ENCODE assay signal across 1 cellular context in the genomic region with DNA sequence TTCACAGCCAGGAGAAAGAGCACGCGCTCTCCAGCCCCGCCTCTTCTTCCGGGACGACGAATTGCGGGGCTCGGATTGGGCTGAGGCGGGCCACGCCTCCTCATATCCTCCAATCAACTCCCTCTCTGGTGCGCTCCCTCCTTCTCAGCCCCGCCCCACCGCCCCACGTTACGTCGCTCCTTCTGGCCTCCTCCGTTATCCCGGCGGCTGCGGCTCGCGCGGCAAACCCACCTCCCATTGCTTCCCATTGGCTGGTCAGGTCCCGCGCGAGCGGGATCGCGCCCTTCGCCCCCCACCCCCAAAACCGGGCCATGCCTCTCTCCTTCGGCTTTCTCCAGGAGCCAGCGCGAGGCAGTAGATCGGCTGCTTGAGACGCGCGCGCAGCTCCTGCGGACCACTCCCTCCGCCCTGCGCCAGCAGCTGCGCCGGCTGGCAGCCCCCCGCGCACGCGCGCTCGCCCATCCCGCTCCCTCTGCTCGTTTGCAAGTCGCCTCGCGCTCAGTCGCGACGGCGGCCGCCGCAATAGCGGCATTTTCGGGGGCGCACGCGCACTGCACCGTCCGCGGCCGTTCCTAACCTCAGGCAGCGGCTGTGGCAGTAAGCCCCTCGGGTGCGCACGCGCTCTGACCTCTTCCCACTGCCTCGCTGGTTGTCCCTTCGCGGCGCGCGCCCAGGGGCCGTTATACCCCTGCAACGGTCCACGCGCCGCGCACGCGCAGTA.
TF ChIP-seq lines count a peak whose summit lies in the region.

No MANE protein-coding gene starts in this region.

TF ChIP-seq in K562, 482 proteins besides CTCF, POLR2A, EP300 and RAD21 (continued from another document and continues in another):
- TF ChIP-seq, protein P1, sequence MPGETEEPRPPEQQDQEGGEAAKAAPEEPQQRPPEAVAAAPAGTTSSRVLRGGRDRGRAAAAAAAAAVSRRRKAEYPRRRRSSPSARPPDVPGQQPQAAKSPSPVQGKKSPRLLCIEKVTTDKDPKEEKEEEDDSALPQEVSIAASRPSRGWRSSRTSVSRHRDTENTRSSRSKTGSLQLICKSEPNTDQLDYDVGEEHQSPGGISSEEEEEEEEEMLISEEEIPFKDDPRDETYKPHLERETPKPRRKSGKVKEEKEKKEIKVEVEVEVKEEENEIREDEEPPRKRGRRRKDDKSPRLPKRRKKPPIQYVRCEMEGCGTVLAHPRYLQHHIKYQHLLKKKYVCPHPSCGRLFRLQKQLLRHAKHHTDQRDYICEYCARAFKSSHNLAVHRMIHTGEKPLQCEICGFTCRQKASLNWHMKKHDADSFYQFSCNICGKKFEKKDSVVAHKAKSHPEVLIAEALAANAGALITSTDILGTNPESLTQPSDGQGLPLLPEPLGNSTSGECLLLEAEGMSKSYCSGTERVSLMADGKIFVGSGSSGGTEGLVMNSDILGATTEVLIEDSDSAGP (CRISPR knock-in tag; IDR thresholded peaks at IDR 0.05): no peak; the same call in 1 of the 2 replicates
- TF ChIP-seq, protein P2, sequence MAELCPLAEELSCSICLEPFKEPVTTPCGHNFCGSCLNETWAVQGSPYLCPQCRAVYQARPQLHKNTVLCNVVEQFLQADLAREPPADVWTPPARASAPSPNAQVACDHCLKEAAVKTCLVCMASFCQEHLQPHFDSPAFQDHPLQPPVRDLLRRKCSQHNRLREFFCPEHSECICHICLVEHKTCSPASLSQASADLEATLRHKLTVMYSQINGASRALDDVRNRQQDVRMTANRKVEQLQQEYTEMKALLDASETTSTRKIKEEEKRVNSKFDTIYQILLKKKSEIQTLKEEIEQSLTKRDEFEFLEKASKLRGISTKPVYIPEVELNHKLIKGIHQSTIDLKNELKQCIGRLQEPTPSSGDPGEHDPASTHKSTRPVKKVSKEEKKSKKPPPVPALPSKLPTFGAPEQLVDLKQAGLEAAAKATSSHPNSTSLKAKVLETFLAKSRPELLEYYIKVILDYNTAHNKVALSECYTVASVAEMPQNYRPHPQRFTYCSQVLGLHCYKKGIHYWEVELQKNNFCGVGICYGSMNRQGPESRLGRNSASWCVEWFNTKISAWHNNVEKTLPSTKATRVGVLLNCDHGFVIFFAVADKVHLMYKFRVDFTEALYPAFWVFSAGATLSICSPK (IDR thresholded peaks at IDR 0.05; ENCODE audit: borderline replicate concordance): no peak
- TF ChIP-seq PURB (CRISPR knock-in tag; IDR thresholded peaks at IDR 0.05; ENCODE audit: low read depth) (no peak), MCM2 (IDR thresholded peaks at IDR 0.05; ENCODE audit: low read depth) (no peak), ETS2 (tag; IDR thresholded peaks at IDR 0.05; ENCODE audit: borderline replicate concordance, poor library complexity, severe bottlenecking) (no peak), SRSF7 (optimal IDR thresholded peaks at IDR 0.05; ENCODE audit: low read depth, low read length) (no peak), TAF7 (tag; IDR thresholded peaks at IDR 0.05) (no peak), DPF2 (IDR thresholded peaks at IDR 0.05) (no peak; the same call in 1 of the 2 replicates), TCF3 (CRISPR knock-in tag; IDR thresholded peaks at IDR 0.05) (peak; percentile 27; the same call in 1 of the 2 replicates), MBD2 (IDR thresholded peaks at IDR 0.05; ENCODE audit: borderline replicate concordance, low read depth) (no peak; the same call in 1 of the 2 replicates), FOXA1 (IDR thresholded peaks at IDR 0.05; ENCODE audit: borderline replicate concordance) (no peak), FIP1L1 (IDR thresholded peaks at IDR 0.05; ENCODE audit: low read depth, low read length, poor library complexity, severe bottlenecking) (peak; percentile 94), CXXC5 (CRISPR knock-in tag; IDR thresholded peaks at IDR 0.05) (peak; percentile 86), HDAC2 (IDR thresholded peaks at IDR 0.05) (no peak; the same call in 1 of the 2 replicates), CBX5 (IDR thresholded peaks at IDR 0.05; ENCODE audit: borderline replicate concordance, low read depth) (no peak), DMBX1 (CRISPR knock-in tag; IDR thresholded peaks at IDR 0.05; ENCODE audit: borderline replicate concordance) (peak; percentile 44), CBFB (CRISPR knock-in tag; IDR thresholded peaks at IDR 0.05) (peak; percentile 82; the same call in 1 of the 2 replicates), PHF21A (IDR thresholded peaks at IDR 0.05; ENCODE audit: borderline replicate concordance, low read depth) (no peak; the same call in 1 of the 2 replicates), ZNF263 (CRISPR knock-in tag; IDR thresholded peaks at IDR 0.05; ENCODE audit: borderline replicate concordance) (peak; percentile 17; the same call in 1 of the 2 replicates), POLR3G (IDR thresholded peaks at IDR 0.05; ENCODE audit: extremely low read depth, insufficient read length, insufficient replicate concordance) (no peak)
- TF ChIP-seq, protein P3, sequence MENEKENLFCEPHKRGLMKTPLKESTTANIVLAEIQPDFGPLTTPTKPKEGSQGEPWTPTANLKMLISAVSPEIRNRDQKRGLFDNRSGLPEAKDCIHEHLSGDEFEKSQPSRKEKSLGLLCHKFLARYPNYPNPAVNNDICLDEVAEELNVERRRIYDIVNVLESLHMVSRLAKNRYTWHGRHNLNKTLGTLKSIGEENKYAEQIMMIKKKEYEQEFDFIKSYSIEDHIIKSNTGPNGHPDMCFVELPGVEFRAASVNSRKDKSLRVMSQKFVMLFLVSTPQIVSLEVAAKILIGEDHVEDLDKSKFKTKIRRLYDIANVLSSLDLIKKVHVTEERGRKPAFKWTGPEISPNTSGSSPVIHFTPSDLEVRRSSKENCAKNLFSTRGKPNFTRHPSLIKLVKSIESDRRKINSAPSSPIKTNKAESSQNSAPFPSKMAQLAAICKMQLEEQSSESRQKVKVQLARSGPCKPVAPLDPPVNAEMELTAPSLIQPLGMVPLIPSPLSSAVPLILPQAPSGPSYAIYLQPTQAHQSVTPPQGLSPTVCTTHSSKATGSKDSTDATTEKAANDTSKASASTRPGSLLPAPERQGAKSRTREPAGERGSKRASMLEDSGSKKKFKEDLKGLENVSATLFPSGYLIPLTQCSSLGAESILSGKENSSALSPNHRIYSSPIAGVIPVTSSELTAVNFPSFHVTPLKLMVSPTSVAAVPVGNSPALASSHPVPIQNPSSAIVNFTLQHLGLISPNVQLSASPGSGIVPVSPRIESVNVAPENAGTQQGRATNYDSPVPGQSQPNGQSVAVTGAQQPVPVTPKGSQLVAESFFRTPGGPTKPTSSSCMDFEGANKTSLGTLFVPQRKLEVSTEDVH (IDR thresholded peaks at IDR 0.05; ENCODE audit: low read depth, partially characterized antibody): peak; percentile 73
- TF ChIP-seq, protein P4, sequence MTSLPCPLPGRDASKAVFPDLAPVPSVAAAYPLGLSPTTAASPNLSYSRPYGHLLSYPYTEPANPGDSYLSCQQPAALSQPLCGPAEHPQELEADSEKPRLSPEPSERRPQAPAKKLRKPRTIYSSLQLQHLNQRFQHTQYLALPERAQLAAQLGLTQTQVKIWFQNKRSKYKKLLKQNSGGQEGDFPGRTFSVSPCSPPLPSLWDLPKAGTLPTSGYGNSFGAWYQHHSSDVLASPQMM (CRISPR knock-in tag; IDR thresholded peaks at IDR 0.05): no peak
- TF ChIP-seq, protein P5, sequence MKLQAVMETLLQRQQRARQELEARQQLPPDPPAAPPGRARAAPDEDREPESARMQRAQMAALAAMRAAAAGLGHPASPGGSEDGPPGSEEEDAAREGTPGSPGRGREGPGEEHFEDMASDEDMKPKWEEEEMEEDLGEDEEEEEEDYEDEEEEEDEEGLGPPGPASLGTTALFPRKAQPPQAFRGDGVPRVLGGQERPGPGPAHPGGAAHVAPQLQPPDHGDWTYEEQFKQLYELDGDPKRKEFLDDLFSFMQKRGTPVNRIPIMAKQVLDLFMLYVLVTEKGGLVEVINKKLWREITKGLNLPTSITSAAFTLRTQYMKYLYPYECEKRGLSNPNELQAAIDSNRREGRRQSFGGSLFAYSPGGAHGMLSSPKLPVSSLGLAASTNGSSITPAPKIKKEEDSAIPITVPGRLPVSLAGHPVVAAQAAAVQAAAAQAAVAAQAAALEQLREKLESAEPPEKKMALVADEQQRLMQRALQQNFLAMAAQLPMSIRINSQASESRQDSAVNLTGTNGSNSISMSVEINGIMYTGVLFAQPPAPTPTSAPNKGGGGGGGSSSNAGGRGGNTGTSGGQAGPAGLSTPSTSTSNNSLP (IDR thresholded peaks at IDR 0.05; ENCODE audit: borderline replicate concordance, low read depth, low read length): no peak
- TF ChIP-seq, protein P6, sequence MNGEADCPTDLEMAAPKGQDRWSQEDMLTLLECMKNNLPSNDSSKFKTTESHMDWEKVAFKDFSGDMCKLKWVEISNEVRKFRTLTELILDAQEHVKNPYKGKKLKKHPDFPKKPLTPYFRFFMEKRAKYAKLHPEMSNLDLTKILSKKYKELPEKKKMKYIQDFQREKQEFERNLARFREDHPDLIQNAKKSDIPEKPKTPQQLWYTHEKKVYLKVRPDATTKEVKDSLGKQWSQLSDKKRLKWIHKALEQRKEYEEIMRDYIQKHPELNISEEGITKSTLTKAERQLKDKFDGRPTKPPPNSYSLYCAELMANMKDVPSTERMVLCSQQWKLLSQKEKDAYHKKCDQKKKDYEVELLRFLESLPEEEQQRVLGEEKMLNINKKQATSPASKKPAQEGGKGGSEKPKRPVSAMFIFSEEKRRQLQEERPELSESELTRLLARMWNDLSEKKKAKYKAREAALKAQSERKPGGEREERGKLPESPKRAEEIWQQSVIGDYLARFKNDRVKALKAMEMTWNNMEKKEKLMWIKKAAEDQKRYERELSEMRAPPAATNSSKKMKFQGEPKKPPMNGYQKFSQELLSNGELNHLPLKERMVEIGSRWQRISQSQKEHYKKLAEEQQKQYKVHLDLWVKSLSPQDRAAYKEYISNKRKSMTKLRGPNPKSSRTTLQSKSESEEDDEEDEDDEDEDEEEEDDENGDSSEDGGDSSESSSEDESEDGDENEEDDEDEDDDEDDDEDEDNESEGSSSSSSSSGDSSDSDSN (IDR thresholded peaks at IDR 0.05; ENCODE audit: borderline replicate concordance in 1 of 2, low read depth in 2 of 2, low read length in 2 of 2): 0 out of 4 replicates have a peak, but pooled peaks of 1 of the 2 experiments have one; percentile 21
- TF ChIP-seq, protein P7, sequence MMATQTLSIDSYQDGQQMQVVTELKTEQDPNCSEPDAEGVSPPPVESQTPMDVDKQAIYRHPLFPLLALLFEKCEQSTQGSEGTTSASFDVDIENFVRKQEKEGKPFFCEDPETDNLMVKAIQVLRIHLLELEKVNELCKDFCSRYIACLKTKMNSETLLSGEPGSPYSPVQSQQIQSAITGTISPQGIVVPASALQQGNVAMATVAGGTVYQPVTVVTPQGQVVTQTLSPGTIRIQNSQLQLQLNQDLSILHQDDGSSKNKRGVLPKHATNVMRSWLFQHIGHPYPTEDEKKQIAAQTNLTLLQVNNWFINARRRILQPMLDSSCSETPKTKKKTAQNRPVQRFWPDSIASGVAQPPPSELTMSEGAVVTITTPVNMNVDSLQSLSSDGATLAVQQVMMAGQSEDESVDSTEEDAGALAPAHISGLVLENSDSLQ (IDR thresholded peaks at IDR 0.05): no peak
- TF ChIP-seq, protein P8, sequence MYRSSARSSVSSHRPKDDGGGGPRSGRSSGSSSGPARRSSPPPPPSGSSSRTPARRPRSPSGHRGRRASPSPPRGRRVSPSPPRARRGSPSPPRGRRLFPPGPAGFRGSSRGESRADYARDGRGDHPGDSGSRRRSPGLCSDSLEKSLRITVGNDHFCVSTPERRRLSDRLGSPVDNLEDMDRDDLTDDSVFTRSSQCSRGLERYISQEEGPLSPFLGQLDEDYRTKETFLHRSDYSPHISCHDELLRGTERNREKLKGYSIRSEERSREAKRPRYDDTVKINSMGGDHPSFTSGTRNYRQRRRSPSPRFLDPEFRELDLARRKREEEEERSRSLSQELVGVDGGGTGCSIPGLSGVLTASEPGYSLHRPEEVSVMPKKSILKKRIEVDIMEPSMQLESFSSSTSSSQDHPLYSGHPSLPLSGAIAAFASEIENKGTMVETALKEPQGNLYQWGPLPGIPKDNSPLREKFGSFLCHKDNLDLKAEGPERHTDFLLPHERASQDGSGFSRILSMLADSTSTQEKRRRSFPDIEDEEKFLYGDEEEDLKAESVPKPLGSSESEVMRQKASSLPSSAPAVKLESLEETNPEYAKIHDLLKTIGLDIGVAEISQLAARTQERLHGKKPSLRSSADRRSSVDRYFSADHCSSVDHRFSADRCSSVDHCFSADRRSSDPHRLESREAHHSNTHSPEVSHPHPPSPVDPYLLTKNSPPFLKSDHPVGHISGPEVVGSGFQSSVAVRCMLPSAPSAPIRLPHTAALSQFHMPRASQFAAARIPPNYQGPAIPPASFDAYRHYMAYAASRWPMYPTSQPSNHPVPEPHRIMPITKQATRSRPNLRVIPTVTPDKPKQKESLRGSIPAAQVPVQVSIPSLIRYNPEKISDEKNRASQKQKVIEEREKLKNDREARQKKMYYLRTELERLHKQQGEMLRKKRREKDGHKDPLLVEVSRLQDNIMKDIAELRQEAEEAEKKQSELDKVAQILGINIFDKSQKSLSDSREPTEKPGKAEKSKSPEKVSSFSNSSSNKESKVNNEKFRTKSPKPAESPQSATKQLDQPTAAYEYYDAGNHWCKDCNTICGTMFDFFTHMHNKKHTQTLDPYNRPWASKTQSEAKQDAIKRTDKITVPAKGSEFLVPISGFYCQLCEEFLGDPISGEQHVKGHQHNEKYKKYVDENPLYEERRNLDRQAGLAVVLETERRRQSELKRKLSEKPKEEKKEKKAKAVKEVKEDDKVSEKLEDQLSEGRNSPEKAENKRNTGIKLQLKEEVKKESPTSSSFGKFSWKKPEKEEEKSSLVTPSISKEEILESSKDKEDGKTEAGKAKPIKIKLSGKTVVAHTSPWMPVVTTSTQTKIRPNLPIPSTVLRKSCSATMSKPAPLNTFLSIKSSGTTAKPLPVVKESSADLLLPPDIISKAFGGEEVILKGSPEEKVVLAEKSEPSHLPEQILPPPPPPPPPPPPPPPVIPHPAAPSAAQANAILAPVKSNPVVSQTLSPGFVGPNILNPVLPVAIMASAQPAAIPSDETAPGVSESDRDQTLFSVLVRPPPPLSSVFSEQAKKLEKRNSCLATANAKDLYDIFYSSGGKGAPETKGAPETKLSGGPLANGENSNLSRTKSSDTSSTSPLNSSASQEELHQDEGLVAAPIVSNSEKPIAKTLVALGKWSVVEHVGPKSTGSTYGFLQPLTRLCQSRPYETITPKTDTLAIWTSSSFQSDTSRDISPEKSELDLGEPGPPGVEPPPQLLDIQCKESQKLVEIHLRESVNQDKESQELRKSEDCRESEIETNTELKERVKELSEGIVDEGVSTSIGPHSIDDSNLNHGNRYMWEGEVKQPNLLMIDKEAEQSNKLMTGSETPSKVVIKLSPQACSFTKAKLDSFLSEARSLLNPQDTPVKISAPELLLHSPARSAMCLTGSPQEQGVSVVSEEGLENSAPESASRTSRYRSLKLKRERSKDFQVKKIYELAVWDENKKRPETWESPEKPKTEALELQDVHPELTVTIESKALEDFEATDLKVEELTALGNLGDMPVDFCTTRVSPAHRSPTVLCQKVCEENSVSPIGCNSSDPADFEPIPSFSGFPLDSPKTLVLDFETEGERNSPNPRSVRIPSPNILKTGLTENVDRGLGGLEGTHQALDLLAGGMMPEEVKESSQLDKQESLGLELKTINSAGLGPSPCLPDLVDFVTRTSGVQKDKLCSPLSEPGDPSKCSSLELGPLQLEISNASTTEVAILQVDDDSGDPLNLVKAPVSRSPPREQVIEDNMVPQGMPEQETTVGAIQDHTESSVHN (IDR thresholded peaks at IDR 0.05; ENCODE audit: borderline replicate concordance in 1 of 2, low read depth in 1 of 2): no peak
- TF ChIP-seq, protein P9, sequence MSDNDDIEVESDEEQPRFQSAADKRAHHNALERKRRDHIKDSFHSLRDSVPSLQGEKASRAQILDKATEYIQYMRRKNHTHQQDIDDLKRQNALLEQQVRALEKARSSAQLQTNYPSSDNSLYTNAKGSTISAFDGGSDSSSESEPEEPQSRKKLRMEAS (CRISPR knock-in tag; IDR thresholded peaks at IDR 0.05): peak; percentile 90
